Comparison of ENCODE assay signal across 8 cellular contexts in genomic region chr17:37643829-37644228, GRCh38. TPM values are rescaled to one million over a fixed set of nuclear protein-coding genes. Genes with fewer than 3 reads are reported as not detected.
DNase-seq lines count a peak whose midpoint lies in the region; ATAC-seq and TF ChIP-seq lines count a peak whose summit lies in the region.

No MANE protein-coding gene starts in this region.

- H3K4me1 Mint-ChIP-seq in activated CD8-positive, alpha-beta memory T cell treated with anti-CD3 and anti-CD28 coated beads, Interleukin-2, amount 10 ng/mL, durations not matched to agents 7 days and 5 days = peaks cover 41% of the 10 kb centered on the region
- peaks cover 38% of the 10 kb centered on the region for H3K4me1 Mint-ChIP-seq in activated naive CD8-positive, alpha-beta T cell treated with anti-CD3 and anti-CD28 coated beads, Interleukin-2, amount 50 U/mL, for 24 hours

- H3K4me1 ChIP-seq in tibial nerve = peaks cover 0 to 42% (median 6%) of the 10 kb centered on the region in 4 donors

- TF ChIP-seq EP300 in tibial nerve (IDR thresholded peaks at IDR 0.05) = no peak

- no peaks in the 10 kb centered on the region for H3K9me3 ChIP-seq in tibial nerve

- DNase-seq in activated CD8-positive, alpha-beta memory T cell treated with anti-CD3 and anti-CD28 coated beads, Interleukin-2, amount 10 ng/mL, durations not matched to agents 7 days and 5 days = no peak
- DNase-seq in activated CD8-positive, alpha-beta memory T cell treated with anti-CD3 and anti-CD28 coated beads for 24 hours = no peak
- DNase-seq in activated naive CD8-positive, alpha-beta T cell treated with anti-CD3 and anti-CD28 coated beads, Interleukin-2, amount 50 U/mL, for 24 hours = no peak
- DNase-seq in left colon (no peak), tibial nerve (ENCODE audit: low spot score in 2 of 2) (no peak), GM13977 (ENCODE audit: low spot score) (no peak), AG08395 (ENCODE audit: low spot score) (no peak), glomerular visceral epithelial cell (ENCODE audit: extremely low spot score) (no peak)

- TF ChIP-seq CTCF in tibial nerve (IDR thresholded peaks at IDR 0.05) = no peak
- no peak for TF ChIP-seq CTCF in GM13977 (IDR thresholded peaks at IDR 0.05; ENCODE audit: extremely low read depth, insufficient read depth, missing control alignments)

- no peak for TF ChIP-seq POLR2A in tibial nerve (IDR thresholded peaks at IDR 0.05)

- peaks cover 42% of the 10 kb centered on the region for H3K27me3 Mint-ChIP-seq in activated CD8-positive, alpha-beta memory T cell treated with anti-CD3 and anti-CD28 coated beads, Interleukin-2, amount 10 ng/mL, durations not matched to agents 7 days and 5 days
- peaks cover 43% of the 10 kb centered on the region for H3K27me3 Mint-ChIP-seq in activated naive CD8-positive, alpha-beta T cell treated with anti-CD3 and anti-CD28 coated beads, Interleukin-2, amount 50 U/mL, for 24 hours

- peak overlapping the region; percentile 92 for H3K4me3 Mint-ChIP-seq in activated CD8-positive, alpha-beta memory T cell treated with anti-CD3 and anti-CD28 coated beads, Interleukin-2, amount 10 ng/mL, durations not matched to agents 7 days and 5 days
- peak overlapping the region; percentile 90 for H3K4me3 Mint-ChIP-seq in activated naive CD8-positive, alpha-beta T cell treated with anti-CD3 and anti-CD28 coated beads, Interleukin-2, amount 50 U/mL, for 24 hours

- peaks cover 0 to 26% (median 0%) of the 10 kb centered on the region in 3 donors for H3K36me3 ChIP-seq in tibial nerve

- no peak overlapping the region for H3K27ac Mint-ChIP-seq in activated CD8-positive, alpha-beta memory T cell treated with anti-CD3 and anti-CD28 coated beads, Interleukin-2, amount 10 ng/mL, durations not matched to agents 7 days and 5 days
- H3K27ac Mint-ChIP-seq in activated naive CD8-positive, alpha-beta T cell treated with anti-CD3 and anti-CD28 coated beads, Interleukin-2, amount 50 U/mL, for 24 hours = no peak overlapping the region

- WGBS in tibial nerve, 2 donors = 14 to 27% methylated on average over 3 of the region's 3 CpGs

- intact Hi-C loops in left colon (cut with DNase I, micrococcal nuclease) = no loop called here

- peak overlapping the region; percentile 61 to 87 (median 78) for H3K4me3 ChIP-seq in tibial nerve

- H3K36me3 Mint-ChIP-seq in activated CD8-positive, alpha-beta memory T cell treated with anti-CD3 and anti-CD28 coated beads, Interleukin-2, amount 10 ng/mL, durations not matched to agents 7 days and 5 days = peaks cover 18% of the 10 kb centered on the region
- H3K36me3 Mint-ChIP-seq in activated naive CD8-positive, alpha-beta T cell treated with anti-CD3 and anti-CD28 coated beads, Interleukin-2, amount 50 U/mL, for 24 hours (ENCODE audit: low read depth) = peaks cover 20% of the 10 kb centered on the region

- H3K9me3 Mint-ChIP-seq in activated CD8-positive, alpha-beta memory T cell treated with anti-CD3 and anti-CD28 coated beads, Interleukin-2, amount 10 ng/mL, durations not matched to agents 7 days and 5 days (ENCODE audit: low read depth) = no peaks in the 10 kb centered on the region
- H3K9me3 Mint-ChIP-seq in activated naive CD8-positive, alpha-beta T cell treated with anti-CD3 and anti-CD28 coated beads, Interleukin-2, amount 50 U/mL, for 24 hours = no peaks in the 10 kb centered on the region

- ATAC-seq in activated CD8-positive, alpha-beta memory T cell treated with anti-CD3 and anti-CD28 coated beads, Interleukin-2, amount 10 ng/mL, durations not matched to agents 7 days and 5 days = no peak
- ATAC-seq in activated naive CD8-positive, alpha-beta T cell treated with anti-CD3 and anti-CD28 coated beads, Interleukin-2, amount 50 U/mL, for 24 hours = no peak
- ATAC-seq in left colon = peak; percentile 25

- in situ Hi-C loops in GM13977 (cut with MboI; ENCODE audit: low pct_unique_long_range_greater_than_20kb, low sequenced_read_pairs, unreplicated experiment) = no loop called here

- CTCF ChIA-PET in activated CD8-positive, alpha-beta memory T cell treated with anti-CD3 and anti-CD28 coated beads, Interleukin-2, amount 10 ng/mL, durations not matched to agents 7 days and 5 days (lab: Charles Lee) = interaction anchor here (0.7 to 2.1 kb wide), 5 partner anchors 11 to 148 kb away, joined by 3 to 6 read pairs (median 4); partner anchors contain the start of gene SYNRG

- peaks cover 0 to 6% of the 10 kb centered on the region in 2 donors for H3K27me3 ChIP-seq in tibial nerve

- peak overlapping the region in 3 of 4 donors; percentile 85 to 93 (median 90) for H3K27ac ChIP-seq in tibial nerve

RNA-seq across cellular contexts. Expression of gene DDX52, which starts 0.6 kb away (rescaled TPM):
- 10 to 100 TPM; 27.7 to 35.9 TPM for total RNA-seq in activated CD8-positive, alpha-beta memory T cell treated with anti-CD3 and anti-CD28 coated beads, Interleukin-2, amount 10 ng/mL, durations not matched to agents 7 days and 5 days
- total RNA-seq in left colon (10 to 100 TPM; 25.0 to 28.1 TPM), tibial nerve (10 to 100 TPM; 12.4 to 26.1 (median 14.5) TPM)

RNA-seq across cellular contexts. Expression of gene SYNRG, which starts 34.6 kb away (rescaled TPM):
- total RNA-seq in activated CD8-positive, alpha-beta memory T cell treated with anti-CD3 and anti-CD28 coated beads, Interleukin-2, amount 10 ng/mL, durations not matched to agents 7 days and 5 days = 100 to 1,000 TPM in 1 of 2 experiments, 10 to 100 TPM in 1; 90.8 to 122 TPM
- total RNA-seq in left colon (10 to 100 TPM; 35.9 to 38.9 TPM), tibial nerve (10 to 100 TPM; 26.8 to 42.3 (median 31.1) TPM)
